21 cellular contexts compared by ENCODE assay signal in the genomic region with DNA sequence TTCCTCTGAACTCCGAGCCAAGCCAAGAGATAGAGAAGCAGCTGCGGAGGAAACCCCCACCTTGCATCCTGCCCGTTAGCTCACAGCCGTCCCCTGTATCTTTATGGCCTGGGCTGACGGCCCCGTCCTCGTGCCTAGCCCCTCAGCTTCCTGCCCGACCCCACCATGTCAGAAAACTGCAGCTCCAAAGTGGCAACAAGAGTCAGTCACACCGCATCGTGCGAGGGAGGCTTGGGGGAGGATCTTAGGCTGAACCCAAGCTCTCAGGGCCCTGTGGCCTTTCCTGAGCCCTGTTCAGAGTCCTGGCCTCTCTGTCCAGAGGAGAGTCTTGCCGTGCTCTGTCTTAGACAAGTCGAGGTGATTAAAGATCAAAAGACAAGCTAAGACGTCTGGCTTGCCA.
A peak's percentile ranks its signal among the peaks of the same experiment; 100 is the strongest.
DNase-seq lines count a peak whose midpoint lies in the region; ATAC-seq and TF ChIP-seq lines count a peak whose summit lies in the region.
"Had no signal": no experiment of that assay in that cellular context is flagged by ENCODE, and none has a peak within 500 bp of the region (broad histone marks: within the 10 kb centered on the region; RNA-seq: fewer than 3 reads in every experiment).

No MANE protein-coding gene starts in this region.

- peaks cover 16% of the 10 kb centered on the region for H3K4me1 ChIP-seq in iPS-20b (ENCODE audit: insufficient read depth, low read length)
- no peaks in the 10 kb centered on the region for H3K4me1 ChIP-seq in smooth muscle cell (ENCODE audit: low read depth)
- no peaks in the 10 kb centered on the region for H3K4me1 ChIP-seq in tibial nerve

- WGBS in smooth muscle cell (ENCODE audit: low lambda C conversion rate): 33% methylated on average over 14 of the region's 14 CpGs
- 59 to 61% methylated on average over 12 to 14 of the region's 14 CpGs for WGBS in tibial nerve, 2 donors

- H3K27ac ChIP-seq in iPS-20b (ENCODE audit: low read length) (peak overlapping the region; percentile 12), smooth muscle cell (ENCODE audit: low read depth) (no peak overlapping the region), tibial nerve (no peak overlapping the region)

- TF ChIP-seq CTCF in nephron progenitor cell (IDR thresholded peaks at IDR 0.05) (no peak), smooth muscle cell (IDR thresholded peaks at IDR 0.05; ENCODE audit: borderline replicate concordance, insufficient read depth, poor library complexity, severe bottlenecking) (no peak), tibial nerve (IDR thresholded peaks at IDR 0.05) (no peak)

- no peak overlapping the region for H3K4me2 ChIP-seq in smooth muscle cell

- DNase-seq in astrocyte of the hippocampus (ENCODE audit: low read depth, low spot score) (peak; percentile 11), nephron progenitor cell (peak; percentile 31), smooth muscle cell (lab: John Stamatoyannopoulos, UW; ENCODE audit: unreplicated experiment) (no peak), tibial nerve (ENCODE audit: low spot score in 2 of 2) (no peak)
- DNase-seq in stimulated activated CD4-positive, alpha-beta T cell treated with anti-CD3 and anti-CD28 coated beads, Interleukin-12 subunit alpha, Interleukin-12 subunit beta, amount 100 ng/mL, for 4 hours: no peak
- DNase-seq: ACHN; C1 segment of cervical spinal cord; CD8-positive, alpha-beta memory T cell; DMS53; EL; H7; MM.1S; NCI-H1092; NCI-H146; NCI-H2029 treated with DMSO at 0.1 percent for 48 hours; NCI-H2171; NCI-H526 had no signal

- H3K36me3 ChIP-seq in iPS-20b (ENCODE audit: insufficient read depth, low read depth, low read length) (no peaks in the 10 kb centered on the region), smooth muscle cell (ENCODE audit: low read depth) (no peaks in the 10 kb centered on the region), tibial nerve (no peaks in the 10 kb centered on the region)

- H3K4me1 Mint-ChIP-seq in nephron progenitor cell: peaks cover 67% of the 10 kb centered on the region
- H3K4me1 Mint-ChIP-seq: CD8-positive, alpha-beta memory T cell had no signal

- no peaks in the 10 kb centered on the region for H3F3A ChIP-seq in smooth muscle cell (ENCODE audit: low read depth)

- no peaks in the 10 kb centered on the region for H4K20me1 ChIP-seq in smooth muscle cell (ENCODE audit: low read depth)

- H3K79me2 ChIP-seq in smooth muscle cell (ENCODE audit: low read depth): no peaks in the 10 kb centered on the region

- ATAC-seq in HG02571 (IDR thresholded peaks at IDR 0.05; ENCODE audit: unreplicated experiment): no peak
- no peak for ATAC-seq in GM21786 (IDR thresholded peaks at IDR 0.05; ENCODE audit: unreplicated experiment)
- ATAC-seq: GM12878 had no signal

- H3K27me3 ChIP-seq in iPS-20b (ENCODE audit: insufficient read depth, low read length) (no peaks in the 10 kb centered on the region), smooth muscle cell (ENCODE audit: low read depth) (no peaks in the 10 kb centered on the region), tibial nerve (no peaks in the 10 kb centered on the region)

- H3K36me3 Mint-ChIP-seq in nephron progenitor cell (ENCODE audit: low read depth): peaks cover 9% of the 10 kb centered on the region
- H3K36me3 Mint-ChIP-seq: CD8-positive, alpha-beta memory T cell had no signal

- H3K9me3 ChIP-seq in iPS-20b (ENCODE audit: insufficient read depth, low read depth, low read length) (no peaks in the 10 kb centered on the region), smooth muscle cell (replicated peaks; ENCODE audit: low read depth) (no peaks in the 10 kb centered on the region), tibial nerve (no peaks in the 10 kb centered on the region)

- peak overlapping the region; percentile 44 for H3K4me3 Mint-ChIP-seq in nephron progenitor cell
- H3K4me3 Mint-ChIP-seq: CD8-positive, alpha-beta memory T cell had no signal

- peak overlapping the region; percentile 99 for H3K27ac Mint-ChIP-seq in nephron progenitor cell
- H3K27ac Mint-ChIP-seq: CD8-positive, alpha-beta memory T cell had no signal

- TF ChIP-seq EP300 in tibial nerve (IDR thresholded peaks at IDR 0.05): no peak

- TF ChIP-seq POLR2A in tibial nerve (IDR thresholded peaks at IDR 0.05): no peak

- H3K9ac ChIP-seq in iPS-20b (ENCODE audit: low read depth, low read length): peak overlapping the region; percentile 44; the same call in 1 of the 2 replicates
- no peak overlapping the region for H3K9ac ChIP-seq in smooth muscle cell (ENCODE audit: low read depth)

- no peaks in the 10 kb centered on the region for H3K27me3 Mint-ChIP-seq in nephron progenitor cell (ENCODE audit: low read depth, poor library complexity)
- H3K27me3 Mint-ChIP-seq: CD8-positive, alpha-beta memory T cell had no signal

- peaks cover 15% of the 10 kb centered on the region for H3K9me3 Mint-ChIP-seq in nephron progenitor cell

- peak overlapping the region; percentile 75 for H2AFZ ChIP-seq in smooth muscle cell (ENCODE audit: low read depth)

- H3K4me3 ChIP-seq in iPS-20b (ENCODE audit: low read length): no peak overlapping the region
- H3K4me3 ChIP-seq in smooth muscle cell: no peak overlapping the region
- no peak overlapping the region for H3K4me3 ChIP-seq in tibial nerve
- H3K4me3 ChIP-seq: GM12878 had no signal

Comparison
In these comparisons a context has a peak if more than half of its experiments do, and no peak if none do; other contexts are left out.
1. DNase-seq: peak in astrocyte of the hippocampus (single experiment) and nephron progenitor cell (single experiment); none in smooth muscle cell (single experiment), tibial nerve (0 of 2) and stimulated activated CD4-positive, alpha-beta T cell treated with anti-CD3 and anti-CD28 coated beads, Interleukin-12 subunit alpha, Interleukin-12 subunit beta, amount 100 ng/mL, for 4 hours (single experiment).